In genomic region chr10:75021851-75022250, GRCh38 we compare ENCODE assay signal across 11 cellular contexts.
DNase-seq lines count a peak whose midpoint lies in the region; ATAC-seq, FAIRE-seq and TF ChIP-seq lines count a peak whose summit lies in the region.
"Had no signal": no experiment of that assay in that cellular context is flagged by ENCODE, and none has a peak within 500 bp of the region (broad histone marks: within the 10 kb centered on the region; RNA-seq: fewer than 3 reads in every experiment).

No MANE protein-coding gene starts in this region.

- no peak for TF ChIP-seq CTCF in CD4-positive, alpha-beta T cell (IDR thresholded peaks at IDR 0.05)
- TF ChIP-seq CTCF in HepG2 (CRISPR knock-in tag; IDR thresholded peaks at IDR 0.05): no peak

- no TSS peak for BruUV-seq in HepG2 (replicated peaks; lab: Mats Ljungman, UMichigan)

- H3K36me3 ChIP-seq in HUES48 (ENCODE audit: control insufficient read depth, insufficient read depth, low read length) (peaks cover 41% of the 10 kb centered on the region), HepG2 (replicated peaks in 1 of 2; ENCODE audit: control insufficient read depth in 1 of 2, insufficient read depth in 2 of 2, low read length in 2 of 2) (peaks cover 18 to 46% of the 10 kb centered on the region in 2 experiments)

- TF ChIP-seq POLR2A in HepG2 (IDR thresholded peaks at IDR 0.05; ENCODE audit: insufficient read depth in 1 of 2, low read depth in 2 of 2, low read length in 2 of 2): no peak

- 23% methylated on average over 7 of the region's 7 CpGs for WGBS in HepG2 (ENCODE audit: low lambda C conversion rate)

- H3K4me3 Mint-ChIP-seq in CD4-positive, alpha-beta T cell: no peak overlapping the region

- no peak overlapping the region for H3K4me3 ChIP-seq in HUES48 (ENCODE audit: low read depth, low read length)
- no peak overlapping the region; a peak in 1 of 6 replicates for H3K4me3 ChIP-seq in HepG2 (replicated peaks in 1 of 3; ENCODE audit: insufficient read depth in 1 of 3, low read depth in 2 of 3, low read length in 3 of 3)
- H3K4me3 ChIP-seq: cardiac muscle cell, esophagus muscularis mucosa, GM12878 had no signal

- H3K27ac ChIP-seq in CD4-positive, alpha-beta T cell (ENCODE audit: low read depth, low read length): no peak overlapping the region
- peak overlapping the region; percentile 24 for H3K27ac ChIP-seq in HUES48 (ENCODE audit: low read depth, low read length)
- peak overlapping the region; percentile 11 for H3K27ac ChIP-seq in HepG2 (ENCODE audit: extremely low read length, insufficient read depth, low read length)
- H3K27ac ChIP-seq: cardiac muscle cell had no signal

- no peaks in the 10 kb centered on the region for H3K79me2 ChIP-seq in HepG2 (ENCODE audit: insufficient read depth, low read length)

- intact Hi-C loops in CD4-positive, alpha-beta T cell (cut with DNase I, micrococcal nuclease): loop anchor here (1.0 to 5.0 kb wide), 5 partner anchors 280 to 780 kb away; no protein-coding TSS in a partner anchor
- intact Hi-C loops in HepG2 (cut with micrococcal nuclease; ENCODE audit: unreplicated experiment): loop anchor here (1.0 to 10.0 kb wide), 4 partner anchors 125 to 756 kb away; no protein-coding TSS in a partner anchor

- ATAC-seq in CD4-positive, alpha-beta T cell (ENCODE audit: poor library complexity): no peak
- ATAC-seq in HepG2 (peak; percentile 94), GM21717 (IDR thresholded peaks at IDR 0.05; ENCODE audit: unreplicated experiment) (no peak)

- H3K9me3 ChIP-seq in CD4-positive, alpha-beta T cell (ENCODE audit: control insufficient read depth, low read length): no peaks in the 10 kb centered on the region
- H3K9me3 ChIP-seq in HUES48 (ENCODE audit: control insufficient read depth, insufficient read depth, low read length) (no peaks in the 10 kb centered on the region), HepG2 (ENCODE audit: low read length) (no peaks in the 10 kb centered on the region)
- H3K9me3 ChIP-seq: esophagus muscularis mucosa had no signal

- H3K27ac Mint-ChIP-seq in CD4-positive, alpha-beta T cell: peak overlapping the region; percentile 9

- H3K36me3 Mint-ChIP-seq in CD4-positive, alpha-beta T cell (ENCODE audit: low read depth): peaks cover 79% of the 10 kb centered on the region

- in situ Hi-C loops in HepG2 (cut with HindIII; ENCODE audit: extremely low pct_ligation_motif_present, low pct_unique_long_range_greater_than_20kb): loop anchor here (10.0 kb wide), 1 partner anchor 777 kb away; no protein-coding TSS in a partner anchor
- in situ Hi-C loops in KBM-7 (cut with MboI; ENCODE audit: low pct_unique_long_range_greater_than_20kb, low sequenced_read_pairs): no loop called here

- no peak for FAIRE-seq in HepG2 (lab: Jason Lieb, UNC)
- FAIRE-seq: GM12878 had no signal

- no peak for TF ChIP-seq EP300 in HepG2 (IDR thresholded peaks at IDR 0.05; ENCODE audit: low read depth in 2 of 2, low read length in 2 of 2)
- no peak for TF ChIP-seq EP300 in HepG2 (CRISPR knock-in tag; IDR thresholded peaks at IDR 0.05; ENCODE audit: borderline replicate concordance)

- H3K4me1 ChIP-seq in HUES48 (ENCODE audit: control insufficient read depth, insufficient read depth, low read length) (peaks cover 3% of the 10 kb centered on the region; the same call in 1 of the 2 replicates), HepG2 (ENCODE audit: insufficient read depth, low read length) (peaks cover 21% of the 10 kb centered on the region)

- H3K4me2 ChIP-seq in HepG2 (ENCODE audit: low read depth, low read length): peak overlapping the region; percentile 52

- no peaks in the 10 kb centered on the region for H3K27me3 Mint-ChIP-seq in CD4-positive, alpha-beta T cell

- POLR2A ChIA-PET in CD4-positive, alpha-beta T cell (lab: Charles Lee): no interaction called here
- POLR2A ChIA-PET in HepG2 (lab: Yijun Ruan, JAX): interaction anchor here (1.2 kb wide), 1 partner anchor 196 kb away, joined by 4 read pairs; the partner anchor contains the start of gene KAT6B

- CTCF ChIA-PET in CD4-positive, alpha-beta T cell (lab: Charles Lee): interaction anchor here (1.2 kb wide), 1 partner anchor 778 kb away, joined by 3 read pairs; no protein-coding TSS in a partner anchor
- CTCF ChIA-PET in HepG2 (lab: Yijun Ruan, JAX; ENCODE audit: low intra/inter-chr PET ratio, low total read pairs): interaction anchor here (1.2 kb wide), 1 partner anchor 756 kb away, joined by 9 read pairs; no protein-coding TSS in a partner anchor

- H2AFZ ChIP-seq in HepG2 (ENCODE audit: low read length): no peak overlapping the region

- peaks cover 16% of the 10 kb centered on the region for H3K4me1 Mint-ChIP-seq in CD4-positive, alpha-beta T cell (ENCODE audit: low read depth)

- DNase-seq in CD4-positive, alpha-beta T cell: no peak
- DNase-seq in NCI-H748 (lab: John Stamatoyannopoulos, UW; ENCODE audit: unreplicated experiment) (peak; percentile 88), HepG2 (ENCODE audit: low spot score) (peak; percentile 66), SIG-M5 treated with dmso at 0.1 percent for 504 hours (lab: John Stamatoyannopoulos, UW; ENCODE audit: unreplicated experiment) (no peak), KBM-7 (no peak)
- DNase-seq in stimulated activated CD4-positive, alpha-beta T cell treated with anti-CD3 and anti-CD28 coated beads, Interleukin-4, amount 100 ng/mL, for 1 hour: no peak

- H3K9ac ChIP-seq in HUES48 (ENCODE audit: low read depth, low read length) (no peak overlapping the region), HepG2 (ENCODE audit: insufficient read depth, low read depth, low read length) (no peak overlapping the region)

- H3K9me3 Mint-ChIP-seq in CD4-positive, alpha-beta T cell: no peaks in the 10 kb centered on the region

- no peaks in the 10 kb centered on the region for H3K27me3 ChIP-seq in CD4-positive, alpha-beta T cell (ENCODE audit: control insufficient read depth, insufficient read depth, low read length)
- no peaks in the 10 kb centered on the region for H3K27me3 ChIP-seq in HUES48 (ENCODE audit: control insufficient read depth, insufficient read depth, low read length)
- no peaks in the 10 kb centered on the region for H3K27me3 ChIP-seq in HepG2 (ENCODE audit: control insufficient read depth in 1 of 2, insufficient read depth in 2 of 2, low read length in 2 of 2)
- H3K27me3 ChIP-seq: cardiac muscle cell, esophagus muscularis mucosa had no signal

- no peaks in the 10 kb centered on the region for H4K20me1 ChIP-seq in HepG2 (ENCODE audit: insufficient read depth, low read length)

- no peak for TF ChIP-seq RAD21 in HepG2 (CRISPR knock-in tag; IDR thresholded peaks at IDR 0.05)

TF ChIP-seq in HepG2, 621 proteins besides CTCF, POLR2A, EP300 and RAD21 (continues in another document):
- TF ChIP-seq TARDBP (CRISPR knock-in tag; IDR thresholded peaks at IDR 0.05): peak; percentile 24; the same call in 1 of the 2 replicates
- peak; percentile 64; the same call in 1 of the 2 replicates for TF ChIP-seq ZNF263 (CRISPR knock-in tag; IDR thresholded peaks at IDR 0.05)
- TF ChIP-seq SOX6 (IDR thresholded peaks at IDR 0.05): no peak
- peak; percentile 19 for TF ChIP-seq SOX6 (CRISPR knock-in tag; IDR thresholded peaks at IDR 0.05)
- TF ChIP-seq, protein P1, sequence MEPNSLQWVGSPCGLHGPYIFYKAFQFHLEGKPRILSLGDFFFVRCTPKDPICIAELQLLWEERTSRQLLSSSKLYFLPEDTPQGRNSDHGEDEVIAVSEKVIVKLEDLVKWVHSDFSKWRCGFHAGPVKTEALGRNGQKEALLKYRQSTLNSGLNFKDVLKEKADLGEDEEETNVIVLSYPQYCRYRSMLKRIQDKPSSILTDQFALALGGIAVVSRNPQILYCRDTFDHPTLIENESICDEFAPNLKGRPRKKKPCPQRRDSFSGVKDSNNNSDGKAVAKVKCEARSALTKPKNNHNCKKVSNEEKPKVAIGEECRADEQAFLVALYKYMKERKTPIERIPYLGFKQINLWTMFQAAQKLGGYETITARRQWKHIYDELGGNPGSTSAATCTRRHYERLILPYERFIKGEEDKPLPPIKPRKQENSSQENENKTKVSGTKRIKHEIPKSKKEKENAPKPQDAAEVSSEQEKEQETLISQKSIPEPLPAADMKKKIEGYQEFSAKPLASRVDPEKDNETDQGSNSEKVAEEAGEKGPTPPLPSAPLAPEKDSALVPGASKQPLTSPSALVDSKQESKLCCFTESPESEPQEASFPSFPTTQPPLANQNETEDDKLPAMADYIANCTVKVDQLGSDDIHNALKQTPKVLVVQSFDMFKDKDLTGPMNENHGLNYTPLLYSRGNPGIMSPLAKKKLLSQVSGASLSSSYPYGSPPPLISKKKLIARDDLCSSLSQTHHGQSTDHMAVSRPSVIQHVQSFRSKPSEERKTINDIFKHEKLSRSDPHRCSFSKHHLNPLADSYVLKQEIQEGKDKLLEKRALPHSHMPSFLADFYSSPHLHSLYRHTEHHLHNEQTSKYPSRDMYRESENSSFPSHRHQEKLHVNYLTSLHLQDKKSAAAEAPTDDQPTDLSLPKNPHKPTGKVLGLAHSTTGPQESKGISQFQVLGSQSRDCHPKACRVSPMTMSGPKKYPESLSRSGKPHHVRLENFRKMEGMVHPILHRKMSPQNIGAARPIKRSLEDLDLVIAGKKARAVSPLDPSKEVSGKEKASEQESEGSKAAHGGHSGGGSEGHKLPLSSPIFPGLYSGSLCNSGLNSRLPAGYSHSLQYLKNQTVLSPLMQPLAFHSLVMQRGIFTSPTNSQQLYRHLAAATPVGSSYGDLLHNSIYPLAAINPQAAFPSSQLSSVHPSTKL (CRISPR knock-in tag; IDR thresholded peaks at IDR 0.05): 0 out of 2 replicates have a peak, but pooled peaks have one; percentile 10
- TF ChIP-seq HOXA3 (CRISPR knock-in tag; IDR thresholded peaks at IDR 0.05): peak; percentile 34; the same call in 1 of the 2 replicates
- TF ChIP-seq, protein P2, sequence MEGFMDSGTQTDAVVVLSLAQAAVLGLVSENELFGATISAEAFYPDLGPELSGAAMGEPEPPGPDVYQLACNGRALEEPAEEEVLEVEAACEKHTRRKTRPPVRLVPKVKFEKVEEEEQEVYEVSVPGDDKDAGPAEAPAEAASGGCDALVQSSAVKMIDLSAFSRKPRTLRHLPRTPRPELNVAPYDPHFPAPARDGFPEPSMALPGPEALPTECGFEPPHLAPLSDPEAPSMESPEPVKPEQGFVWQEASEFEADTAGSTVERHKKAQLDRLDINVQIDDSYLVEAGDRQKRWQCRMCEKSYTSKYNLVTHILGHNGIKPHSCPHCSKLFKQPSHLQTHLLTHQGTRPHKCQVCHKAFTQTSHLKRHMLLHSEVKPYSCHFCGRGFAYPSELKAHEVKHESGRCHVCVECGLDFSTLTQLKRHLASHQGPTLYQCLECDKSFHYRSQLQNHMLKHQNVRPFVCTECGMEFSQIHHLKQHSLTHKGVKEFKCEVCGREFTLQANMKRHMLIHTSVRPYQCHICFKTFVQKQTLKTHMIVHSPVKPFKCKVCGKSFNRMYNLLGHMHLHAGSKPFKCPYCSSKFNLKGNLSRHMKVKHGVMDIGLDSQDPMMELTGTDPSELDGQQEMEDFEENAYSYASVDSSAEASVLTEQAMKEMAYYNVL (CRISPR knock-in tag; IDR thresholded peaks at IDR 0.05; ENCODE audit: borderline replicate concordance): peak; percentile 67; the same call in 1 of the 2 replicates

Comparison
In these comparisons a context has a peak if more than half of its experiments do, and no peak if none do; other contexts are left out.
1. DNase-seq: peak in NCI-H748 (single experiment) and HepG2 (single experiment); none in CD4-positive, alpha-beta T cell (0 of 10), SIG-M5 treated with dmso at 0.1 percent for 504 hours (single experiment), stimulated activated CD4-positive, alpha-beta T cell treated with anti-CD3 and anti-CD28 coated beads, Interleukin-4, amount 100 ng/mL, for 1 hour (single experiment) and KBM-7 (single experiment).